Comparison of ENCODE assay signal across 12 cellular contexts in genomic region chr7:44595934-44596635, GRCh38.
DNase-seq lines count a peak whose midpoint lies in the region; ATAC-seq and TF ChIP-seq lines count a peak whose summit lies in the region.
"Had no signal": no experiment of that assay in that cellular context is flagged by ENCODE, and none has a peak within 500 bp of the region (broad histone marks: within the 10 kb centered on the region; RNA-seq: fewer than 3 reads in every experiment).

No MANE protein-coding gene starts in this region.

- H3K4me2 ChIP-seq in parathyroid adenoma (ENCODE audit: low read length) = peak overlapping the region; percentile 51

- POLR2A ChIA-PET in HEK293 (lab: Yijun Ruan, JAX) (interaction anchor here (1.1 kb wide), 1 partner anchor 14 kb away, joined by 4 read pairs; the partner anchor contains the start of gene TMED4), RWPE1 (lab: Yijun Ruan, JAX; ENCODE audit: low non-redundant PET) (no interaction called here)

- H3K27ac ChIP-seq in HEK293 (ENCODE audit: extremely low read depth, low read depth, low read length) = no peak overlapping the region
- peak overlapping the region; percentile 1; the same call in 1 of the 2 replicates for H3K27ac ChIP-seq in RWPE1
- H3K27ac ChIP-seq in parathyroid adenoma = no peak overlapping the region
- H3K27ac ChIP-seq: stomach had no signal

- peak overlapping the region; percentile 23 for H2AFZ ChIP-seq in parathyroid adenoma

- CTCF ChIA-PET in HEK293 (lab: Yijun Ruan, JAX) (interaction anchor here (0.6 to 0.7 kb wide), 2 partner anchors 38 to 261 kb away, joined by 3 to 4 read pairs; no protein-coding TSS in a partner anchor), RWPE1 (lab: Yijun Ruan, JAX) (interaction anchor here (0.9 kb wide), 1 partner anchor 221 kb away, joined by 3 read pairs; no protein-coding TSS in a partner anchor)

- H3K4me1 ChIP-seq in HEK293 (ENCODE audit: control insufficient read depth, insufficient read depth, low read length) = no peaks in the 10 kb centered on the region
- peaks cover 3% of the 10 kb centered on the region for H3K4me1 ChIP-seq in parathyroid adenoma
- H3K4me1 ChIP-seq: stomach had no signal

- H3K9me3 ChIP-seq in HEK293 (ENCODE audit: control insufficient read depth, insufficient read depth, low read depth, low read length) (no peaks in the 10 kb centered on the region), parathyroid adenoma (ENCODE audit: control insufficient read depth, low read length) (no peaks in the 10 kb centered on the region)
- H3K9me3 ChIP-seq: stomach had no signal

- H3K79me2 ChIP-seq in parathyroid adenoma = no peaks in the 10 kb centered on the region

- H3K9ac ChIP-seq in parathyroid adenoma = no peak overlapping the region

- H3K4me3 ChIP-seq in HEK293 (ENCODE audit: low read depth, low read length) (no peak overlapping the region), parathyroid adenoma (ENCODE audit: low read depth, low read length) (no peak overlapping the region)
- H3K4me3 ChIP-seq: stomach had no signal

- no peak for TF ChIP-seq CTCF in HEK293 (tag by site-specific recombination; IDR thresholded peaks at IDR 0.05)
- TF ChIP-seq CTCF in RWPE1 (conservative IDR thresholded peaks at IDR 0.05; ENCODE audit: low read depth) = no peak
- no peak for TF ChIP-seq CTCF in parathyroid adenoma (IDR thresholded peaks at IDR 0.05)

- DNase-seq in RWPE1 (ENCODE audit: low spot score) (no peak), glomerular visceral epithelial cell (ENCODE audit: extremely low spot score) (peak; percentile 29), 8988T (no peak)
- DNase-seq: CD4-positive, alpha-beta T cell; GF-D8; naive thymus-derived CD4-positive, alpha-beta T cell; NCI-H2029 treated with DMSO at 0.1 percent for 48 hours; stomach had no signal

- H3K36me3 ChIP-seq in HEK293 (ENCODE audit: control insufficient read depth in 2 of 2, insufficient read depth in 1 of 2, low read length in 2 of 2) (no peaks in the 10 kb centered on the region), parathyroid adenoma (ENCODE audit: control insufficient read depth, insufficient read depth, low read length) (no peaks in the 10 kb centered on the region)
- H3K36me3 ChIP-seq: stomach had no signal

- ATAC-seq in GM21825 (IDR thresholded peaks at IDR 0.05; ENCODE audit: unreplicated experiment) (no peak), GM21723 (IDR thresholded peaks at IDR 0.05; ENCODE audit: unreplicated experiment) (no peak)
- ATAC-seq: naive thymus-derived CD4-positive, alpha-beta T cell had no signal

- no peaks in the 10 kb centered on the region for H3K27me3 ChIP-seq in parathyroid adenoma (ENCODE audit: control insufficient read depth, insufficient read depth, low read length)
- H3K27me3 ChIP-seq: stomach had no signal

TF ChIP-seq in HEK293, 187 proteins besides CTCF, POLR2A, EP300 and RAD21:
- TF ChIP-seq ZNF341 (tag by site-specific recombination; IDR thresholded peaks at IDR 0.05; ENCODE audit: low read depth) (peak; percentile 82), SCRT2 (tag by site-specific recombination; IDR thresholded peaks at IDR 0.05) (no peak), HOXA7 (CRISPR knock-in tag; IDR thresholded peaks at IDR 0.05; ENCODE audit: borderline replicate concordance) (no peak), ZBTB11 (tag by site-specific recombination; conservative IDR thresholded peaks at IDR 0.05; ENCODE audit: low read depth) (no peak)
